In the genomic region with DNA sequence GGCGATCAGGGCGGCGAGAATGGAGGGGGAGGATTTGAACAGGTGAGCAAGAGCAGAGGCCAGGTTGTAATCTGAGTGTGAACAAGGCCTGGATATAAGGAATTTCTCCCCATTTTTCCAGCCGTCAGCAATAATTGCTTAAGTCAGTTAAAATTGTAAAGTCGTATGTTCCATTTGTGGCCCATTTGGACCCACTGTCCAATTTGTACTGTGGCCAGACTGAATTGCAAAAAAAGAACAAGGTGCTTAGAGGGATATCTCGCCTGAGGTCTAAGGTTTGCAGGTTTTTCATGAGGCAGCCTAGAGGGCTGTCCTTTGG, we compare ENCODE assay signal across 9 cellular contexts. TPM values are rescaled to one million over a fixed set of nuclear protein-coding genes. Genes with fewer than 3 reads are reported as not detected.
DNase-seq lines count a peak whose midpoint lies in the region; ATAC-seq and TF ChIP-seq lines count a peak whose summit lies in the region.
"Had no signal": no experiment of that assay in that cellular context is flagged by ENCODE, and none has a peak within 500 bp of the region (broad histone marks: within the 10 kb centered on the region; RNA-seq: fewer than 3 reads in every experiment).

No MANE protein-coding gene starts in this region.

- DNase-seq in NT2/D1 (ENCODE audit: low read depth, low spot score) (no peak), mammary epithelial cell (no peak), neuronal stem cell (ENCODE audit: low spot score) (no peak), aorta (no peak), NCI-H1048 (lab: John Stamatoyannopoulos, UW) (no peak), ovary (no peak)

- H3K23ac ChIP-seq in neuronal stem cell (ENCODE audit: low read depth, low read length, poor library complexity) = peak overlapping the region; percentile 38

- H3K79me2 ChIP-seq in mammary epithelial cell (ENCODE audit: insufficient read depth, low read length) = no peaks in the 10 kb centered on the region

- no peak for ATAC-seq in aorta (ENCODE audit: low FRiP score)

- H2AK5ac ChIP-seq in neuronal stem cell (ENCODE audit: low read depth, low read length) = no peak overlapping the region

- H2AFZ ChIP-seq in mammary epithelial cell (ENCODE audit: low read depth, low read length) (peak overlapping the region; percentile 83), neuronal stem cell (ENCODE audit: low read length) (peak overlapping the region; percentile 91)

- H3K9ac ChIP-seq in ES-I3 (ENCODE audit: low read depth, low read length) = peak overlapping the region; percentile 77
- peak overlapping the region; percentile 76 for H3K9ac ChIP-seq in NT2/D1 (ENCODE audit: insufficient read length, low read depth)
- H3K9ac ChIP-seq in mammary epithelial cell (ENCODE audit: insufficient read depth, low read length) = no peak overlapping the region
- H3K9ac ChIP-seq in neuronal stem cell (ENCODE audit: low read depth, low read length, poor library complexity) = no peak overlapping the region

- no peak overlapping the region for H4K8ac ChIP-seq in neuronal stem cell (ENCODE audit: low read depth, low read length)

- TF ChIP-seq POLR2A in ovary (IDR thresholded peaks at IDR 0.05) = no peak

- intact Hi-C loops in mammary epithelial cell (cut with micrococcal nuclease) (loop anchor here (1.0 kb wide), 2 partner anchors 31 to 50 kb away; partner anchors contain the start of gene PKNOX1), aorta (cut with DNase I) (loop anchor here in 1 of 2 donors (2.0 kb wide), 1 partner anchor 48 kb away; no protein-coding TSS in a partner anchor), ovary (cut with DNase I) (no loop called here)

- no peak overlapping the region for H2BK120ac ChIP-seq in neuronal stem cell (ENCODE audit: low read depth, low read length)

- dilution Hi-C loops in mammary epithelial cell (cut with HindIII; ENCODE audit: low sequenced_read_pairs) = no loop called here

- no peak overlapping the region for H3K4me2 ChIP-seq in mammary epithelial cell (ENCODE audit: insufficient read depth, low read depth, low read length)
- H3K4me2 ChIP-seq in neuronal stem cell (ENCODE audit: insufficient read depth, low read length, poor library complexity, severe bottlenecking) = no peak overlapping the region

- in situ Hi-C loops in mammary epithelial cell (cut with MboI; ENCODE audit: low sequenced_read_pairs in 2 of 2) = loop anchor here in 1 of 2 donors (10.0 kb wide), 1 partner anchor 50 kb away; the partner anchor contains the start of gene PKNOX1

- H3K4me1 ChIP-seq in ES-I3 (ENCODE audit: insufficient read depth, low read length) (peaks cover 15% of the 10 kb centered on the region; the same call in 1 of the 2 replicates), NT2/D1 (ENCODE audit: insufficient read depth, insufficient read length) (peaks cover 9% of the 10 kb centered on the region), mammary epithelial cell (ENCODE audit: insufficient read depth, low read length) (peaks cover 5% of the 10 kb centered on the region), neuronal stem cell (ENCODE audit: control insufficient read depth in 2 of 2, insufficient read depth in 1 of 2, low read depth in 1 of 2, low read length in 2 of 2) (peaks cover 6 to 12% of the 10 kb centered on the region in 2 donors), aorta (ENCODE audit: control insufficient read depth in 1 of 2, insufficient read depth in 2 of 2, low read length in 2 of 2) (no peaks in the 10 kb centered on the region), ovary (ENCODE audit: insufficient read depth) (no peaks in the 10 kb centered on the region)

- no peak for TF ChIP-seq EP300 in ovary (IDR thresholded peaks at IDR 0.05)

- TF ChIP-seq CTCF in mammary epithelial cell (conservative IDR thresholded peaks at IDR 0.05 in 1 of 2, IDR thresholded peaks at IDR 0.05 in 1 of 2; ENCODE audit: extremely low read depth in 1 of 2, insufficient read depth in 1 of 2, low read depth in 1 of 2, low read length in 2 of 2) (no peak), ovary (IDR thresholded peaks at IDR 0.05) (no peak)

- H3K36me3 ChIP-seq in ES-I3 (ENCODE audit: insufficient read depth, low read length) (peaks cover 13% of the 10 kb centered on the region), NT2/D1 (ENCODE audit: insufficient read depth, insufficient read length, low read length) (peaks cover 36% of the 10 kb centered on the region), mammary epithelial cell (ENCODE audit: insufficient read depth, low read length) (no peaks in the 10 kb centered on the region), neuronal stem cell (replicated peaks in 1 of 2; ENCODE audit: control insufficient read depth in 2 of 2, insufficient read depth in 2 of 2, low read length in 2 of 2) (no peaks in the 10 kb centered on the region), aorta (ENCODE audit: control insufficient read depth in 1 of 2, insufficient read depth in 2 of 2, low read length in 1 of 2) (no peaks in the 10 kb centered on the region), ovary (no peaks in the 10 kb centered on the region)

- no peaks in the 10 kb centered on the region for H3K79me1 ChIP-seq in neuronal stem cell (ENCODE audit: low read depth, low read length)

- H3K9me3 ChIP-seq in ES-I3 (ENCODE audit: control insufficient read depth, insufficient read depth, low read length) (no peaks in the 10 kb centered on the region; the same call in 1 of the 2 replicates), NT2/D1 (ENCODE audit: insufficient read depth, low read length) (no peaks in the 10 kb centered on the region), mammary epithelial cell (replicated peaks; ENCODE audit: insufficient read depth, low read length) (no peaks in the 10 kb centered on the region), neuronal stem cell (replicated peaks in 1 of 2; ENCODE audit: control insufficient read depth in 2 of 2, insufficient read depth in 1 of 2, low read depth in 1 of 2, low read length in 2 of 2) (peaks cover 2 to 4% of the 10 kb centered on the region in 2 donors), aorta (ENCODE audit: control insufficient read depth, low read length) (no peaks in the 10 kb centered on the region), ovary (no peaks in the 10 kb centered on the region)

- H3K18ac ChIP-seq in neuronal stem cell (ENCODE audit: low read length) = peak overlapping the region; percentile 5

- H2BK15ac ChIP-seq in neuronal stem cell (ENCODE audit: low read length) = peak overlapping the region; percentile 61

- H2BK5ac ChIP-seq in neuronal stem cell (ENCODE audit: low read length) = no peak overlapping the region

- CTCF ChIA-PET in mammary epithelial cell (lab: Charles Lee; ENCODE audit: low non-redundant PET) = no interaction called here

- H3K27me3 ChIP-seq in NT2/D1 (ENCODE audit: insufficient read depth, insufficient read length) (no peaks in the 10 kb centered on the region), mammary epithelial cell (ENCODE audit: insufficient read depth, low read length) (no peaks in the 10 kb centered on the region), neuronal stem cell (ENCODE audit: control insufficient read depth in 3 of 3, insufficient read depth in 3 of 3, low read depth in 1 of 3, low read length in 3 of 3) (no peaks in the 10 kb centered on the region), aorta (ENCODE audit: control insufficient read depth in 1 of 2, insufficient read depth in 2 of 2, low read length in 1 of 2) (no peaks in the 10 kb centered on the region), ovary (no peaks in the 10 kb centered on the region)

- H3K14ac ChIP-seq in neuronal stem cell (ENCODE audit: low read length) = no peak overlapping the region

- H3K27ac ChIP-seq in mammary epithelial cell (ENCODE audit: insufficient read depth, low read depth, low read length) = no peak overlapping the region
- H3K27ac ChIP-seq in neuronal stem cell (replicated peaks; ENCODE audit: low read length) = peak overlapping the region; percentile 46
- H3K27ac ChIP-seq in aorta (ENCODE audit: low read depth in 1 of 2, low read length in 2 of 2) = no peak overlapping the region
- H3K27ac ChIP-seq in ovary = no peak overlapping the region

- 91% methylated on average over 6 of the region's 6 CpGs for WGBS in mammary epithelial cell (ENCODE audit: low coverage, missing lambda C conversion rate)
- no CpG with 5 or more reads among the region's 6 CpGs for WGBS in neuronal stem cell (ENCODE audit: extremely low coverage in 2 of 2, insufficient read length in 2 of 2, insufficient replicate concordance in 1 of 2), 2 donors
- 88 to 89% methylated on average over 6 of the region's 6 CpGs for WGBS in aorta, 2 donors
- WGBS in ovary, 3 donors = 81 to 84% (median 84%) methylated on average over 6 of the region's 6 CpGs

- H4K20me1 ChIP-seq in mammary epithelial cell (ENCODE audit: insufficient read depth, low read length) = no peaks in the 10 kb centered on the region

- no peak overlapping the region for H2BK12ac ChIP-seq in neuronal stem cell (ENCODE audit: low read length)

- H3K4ac ChIP-seq in neuronal stem cell (ENCODE audit: low read length) = no peak overlapping the region

- BruUV-seq in mammary epithelial cell (replicated peaks; lab: Mats Ljungman, UMichigan) = no TSS peak

- no peak overlapping the region for H4K91ac ChIP-seq in neuronal stem cell (ENCODE audit: low read depth, low read length, poor library complexity)

- H3K4me3 ChIP-seq in NT2/D1 (ENCODE audit: insufficient read length, low read depth) (peak overlapping the region; percentile 29), mammary epithelial cell (replicated peaks in 1 of 3; ENCODE audit: insufficient read depth in 1 of 3, low read depth in 2 of 3, low read length in 3 of 3) (no peak overlapping the region), neuronal stem cell (ENCODE audit: low read length in 2 of 2) (no peak overlapping the region), aorta (ENCODE audit: low read length in 2 of 2) (no peak overlapping the region), ovary (no peak overlapping the region)

RNA-seq across cellular contexts. Expression of gene ERVH48-1, which starts 1.0 kb away (rescaled TPM):
- total RNA-seq in mammary epithelial cell (not detected), aorta (not detected), ovary (under 1 TPM in 1 of 7 donors, not detected in 6; 0.11 TPM)
- polyA plus RNA-seq in mammary epithelial cell (not detected), aorta (not detected), ovary (not detected)
- polyA minus RNA-seq in mammary epithelial cell = not detected
- 0.10 TPM for polyA plus RNA-seq in neuronal stem cell (2013, experiment 1 of 2)
- polyA plus RNA-seq in neuronal stem cell (2013, experiment 2 of 2) = 0.12 TPM
- total RNA-seq: Daoy, occipital lobe had no signal

RNA-seq across cellular contexts. Expression of gene NDUFV3, which starts 31.3 kb away (rescaled TPM):
- total RNA-seq in mammary epithelial cell = 10 to 100 TPM; 36.3 to 50.3 TPM
- 47.8 TPM for polyA plus RNA-seq in mammary epithelial cell
- 36.4 TPM for polyA minus RNA-seq in mammary epithelial cell
- polyA plus RNA-seq in neuronal stem cell (2013, experiment 1 of 2) = 25.5 TPM
- 25.6 TPM for polyA plus RNA-seq in neuronal stem cell (2013, experiment 2 of 2)
- 10 to 100 TPM; 29.7 to 34.4 TPM for total RNA-seq in aorta
- polyA plus RNA-seq in aorta = 10 to 100 TPM; 16.3 to 24.0 TPM
- 10 to 100 TPM; 32.0 to 41.6 (median 37.8) TPM for total RNA-seq in ovary
- 10 to 100 TPM; 24.9 to 51.4 TPM for polyA plus RNA-seq in ovary

RNA-seq across cellular contexts. Expression of gene WDR4, which starts 45.1 kb away (rescaled TPM):
- 10 to 100 TPM; 11.2 to 38.8 TPM for total RNA-seq in mammary epithelial cell
- 21.7 TPM for polyA plus RNA-seq in mammary epithelial cell
- 28.4 TPM for polyA minus RNA-seq in mammary epithelial cell
- 6.2 TPM for polyA plus RNA-seq in neuronal stem cell (2013, experiment 1 of 2)
- polyA plus RNA-seq in neuronal stem cell (2013, experiment 2 of 2) = 6.2 TPM
- 10 to 100 TPM; 13.3 to 13.9 TPM for total RNA-seq in aorta
- 1 to 10 TPM; 2.5 to 3.4 TPM for polyA plus RNA-seq in aorta
- 10 to 100 TPM in 6 of 7 donors, 1 to 10 TPM in 1; 6.0 to 33.1 (median 16.6) TPM for total RNA-seq in ovary
- 1 to 10 TPM; 3.2 to 9.3 TPM for polyA plus RNA-seq in ovary

RNA-seq across cellular contexts. Expression of gene PKNOX1, which starts 50.0 kb away (rescaled TPM):
- total RNA-seq in mammary epithelial cell (10 to 100 TPM; 13.3 to 18.3 TPM), aorta (10 to 100 TPM; 13.5 to 22.7 TPM), ovary (10 to 100 TPM in 6 of 7 donors, 1 to 10 TPM in 1; 7.0 to 50.9 (median 31.0) TPM)
- polyA plus RNA-seq in mammary epithelial cell (21.1 TPM), aorta (10 to 100 TPM in 1 of 2 donors, 1 to 10 TPM in 1; 3.8 to 11.2 TPM), ovary (10 to 100 TPM; 11.0 to 22.8 TPM)
- 21.9 TPM for polyA minus RNA-seq in mammary epithelial cell
- 5.1 TPM for polyA plus RNA-seq in neuronal stem cell (2013, experiment 1 of 2)
- 5.5 TPM for polyA plus RNA-seq in neuronal stem cell (2013, experiment 2 of 2)

Comparison
In these comparisons a context has a peak if more than half of its experiments do, and no peak if none do; other contexts are left out.
1. H3K9ac ChIP-seq: peak in ES-I3 (single experiment) and NT2/D1 (single experiment); none in mammary epithelial cell (single experiment) and neuronal stem cell (single experiment).